In genomic region chr19:29941828-29942403, GRCh38 we compare ENCODE assay signal across 8 cellular contexts. TPM values are rescaled to one million over a fixed set of nuclear protein-coding genes. Genes with fewer than 3 reads are reported as not detected.
DNase-seq lines count a peak whose midpoint lies in the region; ATAC-seq and TF ChIP-seq lines count a peak whose summit lies in the region.

TSS of gene URI1 (plus strand) at chr19:29942239. CDS start at chr19:29942548, 309 bp downstream.

- no peak for TF ChIP-seq CTCF in lower leg skin (IDR thresholded peaks at IDR 0.05)

- peaks cover 35% of the 10 kb centered on the region for H4K20me1 ChIP-seq in BLaER1

- no peaks in the 10 kb centered on the region for H3K27me3 ChIP-seq in BLaER1

- peak within 1 kb of the TSS; percentile 88 for H3K4me3 ChIP-seq in BLaER1
- H3K4me3 ChIP-seq in lower leg skin (ENCODE audit: low read depth, poor library complexity, severe bottlenecking): peak within 1 kb of the TSS; percentile 85

- H3K36me3 ChIP-seq in BLaER1: peaks cover 9% of the 10 kb centered on the region; the same call in 1 of the 2 replicates

- WGBS in lower leg skin, 2 donors: 0% methylated on average over 35 to 46 of the region's 59 CpGs

- peak; percentile 87 for DNase-seq in NCI-H748 (lab: John Stamatoyannopoulos, UW; ENCODE audit: unreplicated experiment)
- peak; percentile 92 to 98 for DNase-seq in activated CD4-positive, alpha-beta T cell treated with anti-CD3 and anti-CD28 coated beads, Interleukin-2, amount 50 U/mL, for 24 hours (ENCODE audit: low read depth in 1 of 2, low spot score in 1 of 2)
- DNase-seq in dermis microvascular lymphatic vessel endothelial cell (ENCODE audit: low read depth in 2 of 2): peak; percentile 40 to 85
- DNase-seq in lower leg skin (ENCODE audit: low spot score in 2 of 2): peak; percentile 85 to 97
- DNase-seq in stimulated activated CD4-positive, alpha-beta T cell treated with anti-CD3 and anti-CD28 coated beads, Interleukin-4, amount 100 ng/mL, for 24 hours: peak; percentile 93

- no peak for TF ChIP-seq POLR2A in lower leg skin (IDR thresholded peaks at IDR 0.05)

- intact Hi-C loops in lower leg skin (cut with DNase I; ENCODE audit: low total_unique reads): no loop called here

- H3K4me2 ChIP-seq in BLaER1: peak within 1 kb of the TSS; percentile 86

- ATAC-seq in GM19328 (IDR thresholded peaks at IDR 0.05; ENCODE audit: unreplicated experiment): peak; percentile 82
- peak; percentile 88 for ATAC-seq in HG03460 (IDR thresholded peaks at IDR 0.05; ENCODE audit: unreplicated experiment)

- peak within 1 kb of the TSS; percentile 86 for H3K9ac ChIP-seq in BLaER1

- H3K9me3 ChIP-seq in BLaER1: peaks cover 8% of the 10 kb centered on the region

- H3K4me1 ChIP-seq in BLaER1: peaks cover 29% of the 10 kb centered on the region

- peak within 1 kb of the TSS; percentile 95 for H3K27ac ChIP-seq in BLaER1

RNA-seq across cellular contexts. Expression of gene URI1, which starts in this region (rescaled TPM):
- total RNA-seq in dermis microvascular lymphatic vessel endothelial cell: 21.3 and 23.9 TPM in 2 replicates
- total RNA-seq in lower leg skin: 10 to 100 TPM; 36.6 to 66.0 (median 53.9) TPM

Comparison
In these comparisons a context has a peak if more than half of its experiments do, and no peak if none do; other contexts are left out.
1. Peak in every context shown above with its lines: DNase-seq, ATAC-seq, H3K4me3 ChIP-seq and H3K27ac ChIP-seq.